ENCODE assay signal across 1 cellular context in genomic region chr4:69458184-69458826, GRCh38.
A peak's percentile ranks its signal among the peaks of the same experiment; 100 is the strongest.
TF ChIP-seq lines count a peak whose summit lies in the region.

No MANE protein-coding gene starts in this region.

TF ChIP-seq in HepG2, 621 proteins besides CTCF, POLR2A, EP300 and RAD21 (continued from another document and continues in another):
- TF ChIP-seq RFXAP (CRISPR knock-in tag; IDR thresholded peaks at IDR 0.05; ENCODE audit: borderline replicate concordance) (no peak), ZNF747 (CRISPR knock-in tag; IDR thresholded peaks at IDR 0.05; ENCODE audit: borderline replicate concordance) (no peak), ZFP91 (CRISPR knock-in tag; IDR thresholded peaks at IDR 0.05; ENCODE audit: borderline replicate concordance) (no peak), KDM5B (CRISPR knock-in tag; IDR thresholded peaks at IDR 0.05; ENCODE audit: borderline replicate concordance) (no peak), HNRNPL (IDR thresholded peaks at IDR 0.05; ENCODE audit: low read depth, low read length) (no peak), SRSF4 (IDR thresholded peaks at IDR 0.05; ENCODE audit: low read depth, low read length, poor library complexity, severe bottlenecking) (no peak), SMYD3 (CRISPR knock-in tag; IDR thresholded peaks at IDR 0.05) (no peak), ZNF746 (CRISPR knock-in tag; IDR thresholded peaks at IDR 0.05) (no peak), XBP1 (CRISPR knock-in tag; IDR thresholded peaks at IDR 0.05) (no peak), ZSCAN31 (CRISPR knock-in tag; IDR thresholded peaks at IDR 0.05; ENCODE audit: low read depth) (no peak), ZNF772 (CRISPR knock-in tag; IDR thresholded peaks at IDR 0.05) (no peak), FOXA3 (CRISPR knock-in tag; IDR thresholded peaks at IDR 0.05) (peak; percentile 82), ZNF101 (CRISPR knock-in tag; IDR thresholded peaks at IDR 0.05; ENCODE audit: borderline replicate concordance, low read depth) (no peak), ATF4 (CRISPR knock-in tag; IDR thresholded peaks at IDR 0.05) (peak in 1 of 2 experiments; percentile 89; a peak in 2 of 4 replicates), ZFP36 (IDR thresholded peaks at IDR 0.05; ENCODE audit: borderline replicate concordance, low read depth, low read length, partially characterized antibody) (no peak), SALL2 (CRISPR knock-in tag; IDR thresholded peaks at IDR 0.05) (no peak), FOXK1 (CRISPR knock-in tag; IDR thresholded peaks at IDR 0.05; ENCODE audit: borderline replicate concordance, low read depth) (peak; percentile 55; the same call in 1 of the 2 replicates), MTF1 (CRISPR knock-in tag; IDR thresholded peaks at IDR 0.05) (no peak), ZNF20 (CRISPR knock-in tag; IDR thresholded peaks at IDR 0.05) (no peak), CENPT (CRISPR knock-in tag; IDR thresholded peaks at IDR 0.05; ENCODE audit: low read depth) (no peak), KMT2B (CRISPR knock-in tag; IDR thresholded peaks at IDR 0.05) (no peak), ZHX2 (IDR thresholded peaks at IDR 0.05; ENCODE audit: low read depth) (no peak), ZHX2 (CRISPR knock-in tag; IDR thresholded peaks at IDR 0.05; ENCODE audit: borderline replicate concordance) (no peak), ZNF343 (CRISPR knock-in tag; IDR thresholded peaks at IDR 0.05) (no peak), ZBTB21 (CRISPR knock-in tag; IDR thresholded peaks at IDR 0.05) (no peak), ZBTB26 (CRISPR knock-in tag; IDR thresholded peaks at IDR 0.05; ENCODE audit: borderline replicate concordance) (no peak)
- TF ChIP-seq, protein P1, sequence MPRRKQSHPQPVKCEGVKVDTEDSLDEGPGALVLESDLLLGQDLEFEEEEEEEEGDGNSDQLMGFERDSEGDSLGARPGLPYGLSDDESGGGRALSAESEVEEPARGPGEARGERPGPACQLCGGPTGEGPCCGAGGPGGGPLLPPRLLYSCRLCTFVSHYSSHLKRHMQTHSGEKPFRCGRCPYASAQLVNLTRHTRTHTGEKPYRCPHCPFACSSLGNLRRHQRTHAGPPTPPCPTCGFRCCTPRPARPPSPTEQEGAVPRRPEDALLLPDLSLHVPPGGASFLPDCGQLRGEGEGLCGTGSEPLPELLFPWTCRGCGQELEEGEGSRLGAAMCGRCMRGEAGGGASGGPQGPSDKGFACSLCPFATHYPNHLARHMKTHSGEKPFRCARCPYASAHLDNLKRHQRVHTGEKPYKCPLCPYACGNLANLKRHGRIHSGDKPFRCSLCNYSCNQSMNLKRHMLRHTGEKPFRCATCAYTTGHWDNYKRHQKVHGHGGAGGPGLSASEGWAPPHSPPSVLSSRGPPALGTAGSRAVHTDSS (CRISPR knock-in tag; conservative IDR thresholded peaks at IDR 0.05), result no peak
- TF ChIP-seq, protein P2, sequence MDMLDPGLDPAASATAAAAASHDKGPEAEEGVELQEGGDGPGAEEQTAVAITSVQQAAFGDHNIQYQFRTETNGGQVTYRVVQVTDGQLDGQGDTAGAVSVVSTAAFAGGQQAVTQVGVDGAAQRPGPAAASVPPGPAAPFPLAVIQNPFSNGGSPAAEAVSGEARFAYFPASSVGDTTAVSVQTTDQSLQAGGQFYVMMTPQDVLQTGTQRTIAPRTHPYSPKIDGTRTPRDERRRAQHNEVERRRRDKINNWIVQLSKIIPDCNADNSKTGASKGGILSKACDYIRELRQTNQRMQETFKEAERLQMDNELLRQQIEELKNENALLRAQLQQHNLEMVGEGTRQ (IDR thresholded peaks at IDR 0.05; ENCODE audit: low read depth, low read length), result no peak
- TF ChIP-seq, protein P2 (CRISPR knock-in tag; IDR thresholded peaks at IDR 0.05; ENCODE audit: borderline replicate concordance), result no peak
- TF ChIP-seq, protein P3, sequence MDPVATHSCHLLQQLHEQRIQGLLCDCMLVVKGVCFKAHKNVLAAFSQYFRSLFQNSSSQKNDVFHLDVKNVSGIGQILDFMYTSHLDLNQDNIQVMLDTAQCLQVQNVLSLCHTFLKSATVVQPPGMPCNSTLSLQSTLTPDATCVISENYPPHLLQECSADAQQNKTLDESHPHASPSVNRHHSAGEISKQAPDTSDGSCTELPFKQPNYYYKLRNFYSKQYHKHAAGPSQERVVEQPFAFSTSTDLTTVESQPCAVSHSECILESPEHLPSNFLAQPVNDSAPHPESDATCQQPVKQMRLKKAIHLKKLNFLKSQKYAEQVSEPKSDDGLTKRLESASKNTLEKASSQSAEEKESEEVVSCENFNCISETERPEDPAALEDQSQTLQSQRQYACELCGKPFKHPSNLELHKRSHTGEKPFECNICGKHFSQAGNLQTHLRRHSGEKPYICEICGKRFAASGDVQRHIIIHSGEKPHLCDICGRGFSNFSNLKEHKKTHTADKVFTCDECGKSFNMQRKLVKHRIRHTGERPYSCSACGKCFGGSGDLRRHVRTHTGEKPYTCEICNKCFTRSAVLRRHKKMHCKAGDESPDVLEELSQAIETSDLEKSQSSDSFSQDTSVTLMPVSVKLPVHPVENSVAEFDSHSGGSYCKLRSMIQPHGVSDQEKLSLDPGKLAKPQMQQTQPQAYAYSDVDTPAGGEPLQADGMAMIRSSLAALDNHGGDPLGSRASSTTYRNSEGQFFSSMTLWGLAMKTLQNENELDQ (CRISPR knock-in tag; IDR thresholded peaks at IDR 0.05; ENCODE audit: borderline replicate concordance), result no peak
- TF ChIP-seq, protein P4, sequence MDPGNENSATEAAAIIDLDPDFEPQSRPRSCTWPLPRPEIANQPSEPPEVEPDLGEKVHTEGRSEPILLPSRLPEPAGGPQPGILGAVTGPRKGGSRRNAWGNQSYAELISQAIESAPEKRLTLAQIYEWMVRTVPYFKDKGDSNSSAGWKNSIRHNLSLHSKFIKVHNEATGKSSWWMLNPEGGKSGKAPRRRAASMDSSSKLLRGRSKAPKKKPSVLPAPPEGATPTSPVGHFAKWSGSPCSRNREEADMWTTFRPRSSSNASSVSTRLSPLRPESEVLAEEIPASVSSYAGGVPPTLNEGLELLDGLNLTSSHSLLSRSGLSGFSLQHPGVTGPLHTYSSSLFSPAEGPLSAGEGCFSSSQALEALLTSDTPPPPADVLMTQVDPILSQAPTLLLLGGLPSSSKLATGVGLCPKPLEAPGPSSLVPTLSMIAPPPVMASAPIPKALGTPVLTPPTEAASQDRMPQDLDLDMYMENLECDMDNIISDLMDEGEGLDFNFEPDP (CRISPR knock-in tag; conservative IDR thresholded peaks at IDR 0.05), result no peak
- TF ChIP-seq, protein P5, sequence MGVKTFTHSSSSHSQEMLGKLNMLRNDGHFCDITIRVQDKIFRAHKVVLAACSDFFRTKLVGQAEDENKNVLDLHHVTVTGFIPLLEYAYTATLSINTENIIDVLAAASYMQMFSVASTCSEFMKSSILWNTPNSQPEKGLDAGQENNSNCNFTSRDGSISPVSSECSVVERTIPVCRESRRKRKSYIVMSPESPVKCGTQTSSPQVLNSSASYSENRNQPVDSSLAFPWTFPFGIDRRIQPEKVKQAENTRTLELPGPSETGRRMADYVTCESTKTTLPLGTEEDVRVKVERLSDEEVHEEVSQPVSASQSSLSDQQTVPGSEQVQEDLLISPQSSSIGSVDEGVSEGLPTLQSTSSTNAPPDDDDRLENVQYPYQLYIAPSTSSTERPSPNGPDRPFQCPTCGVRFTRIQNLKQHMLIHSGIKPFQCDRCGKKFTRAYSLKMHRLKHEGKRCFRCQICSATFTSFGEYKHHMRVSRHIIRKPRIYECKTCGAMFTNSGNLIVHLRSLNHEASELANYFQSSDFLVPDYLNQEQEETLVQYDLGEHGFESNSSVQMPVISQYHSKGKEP (CRISPR knock-in tag; IDR thresholded peaks at IDR 0.05), result no peak
